ENCODE assay signal across 8 cellular contexts in the genomic region with DNA sequence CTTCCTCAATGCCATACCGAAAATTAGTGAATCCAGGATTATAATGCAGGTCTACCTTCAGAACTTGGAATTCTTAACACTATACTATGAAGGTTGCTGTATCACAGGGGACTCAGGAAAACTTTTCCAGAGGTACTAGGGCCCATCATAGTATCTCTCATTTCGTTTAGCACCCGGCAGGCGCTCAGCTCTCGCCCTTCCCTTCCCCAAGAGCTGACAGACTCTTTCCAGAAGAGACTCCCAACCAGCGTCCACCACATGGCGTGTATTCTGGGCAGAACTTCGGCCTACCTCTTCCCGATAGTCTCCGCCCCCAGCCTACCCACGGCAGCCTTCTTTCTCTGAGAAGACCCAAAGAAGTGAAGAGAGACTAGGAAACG. TPM values are rescaled to one million over a fixed set of nuclear protein-coding genes. Genes with fewer than 3 reads are reported as not detected.
DNase-seq lines count a peak whose midpoint lies in the region; ATAC-seq and TF ChIP-seq lines count a peak whose summit lies in the region.

No MANE protein-coding gene starts in this region.

- H3K36me3 Mint-ChIP-seq in activated CD4-positive, alpha-beta T cell treated with anti-CD3 and anti-CD28 coated beads for 36 hours (ENCODE audit: low read depth) = peaks cover 31% of the 10 kb centered on the region
- H3K36me3 Mint-ChIP-seq in effector memory CD8-positive, alpha-beta T cell (ENCODE audit: insufficient read depth) = peaks cover 27% of the 10 kb centered on the region
- peaks cover 0 to 5% of the 10 kb centered on the region in 2 donors for H3K36me3 Mint-ChIP-seq in naive B cell

- H3K27me3 Mint-ChIP-seq in activated CD4-positive, alpha-beta T cell treated with anti-CD3 and anti-CD28 coated beads for 36 hours = no peaks in the 10 kb centered on the region
- H3K27me3 Mint-ChIP-seq in effector memory CD8-positive, alpha-beta T cell = no peaks in the 10 kb centered on the region
- no peaks in the 10 kb centered on the region for H3K27me3 Mint-ChIP-seq in naive B cell

- CTCF ChIA-PET in activated CD4-positive, alpha-beta T cell treated with anti-CD3 and anti-CD28 coated beads for 36 hours (lab: Charles Lee) = interaction anchor here (0.7 to 0.8 kb wide), 2 partner anchors 214 to 1136 kb away, joined by 4 read pairs; no protein-coding TSS in a partner anchor

- peak; percentile 31 for ATAC-seq in activated CD4-positive, alpha-beta T cell treated with anti-CD3 and anti-CD28 coated beads for 36 hours
- ATAC-seq in effector memory CD8-positive, alpha-beta T cell (replicated peaks) = peak; percentile 9
- peak; percentile 7 to 11 for ATAC-seq in naive B cell (ENCODE audit: low read depth in 2 of 2)

- intact Hi-C loops in activated CD4-positive, alpha-beta T cell treated with anti-CD3 and anti-CD28 coated beads for 36 hours (cut with DNase I, micrococcal nuclease) = loop anchor here (1.0 to 10.0 kb wide), 10 partner anchors 10 to 1127 kb away; partner anchors contain the start of genes IARS1 (in 2 of the 2), FAM120A (in 1 of the 2), FAM120AOS (in 1 of the 2) and IPPK (in 1 of the 2)

- peak overlapping the region; percentile 97 for H3K27ac Mint-ChIP-seq in activated CD4-positive, alpha-beta T cell treated with anti-CD3 and anti-CD28 coated beads for 36 hours
- H3K27ac Mint-ChIP-seq in effector memory CD8-positive, alpha-beta T cell = peak overlapping the region; percentile 97 to 99
- peak overlapping the region; percentile 98 to 100 (median 99) for H3K27ac Mint-ChIP-seq in naive B cell

- peak; percentile 72 for DNase-seq in activated CD4-positive, alpha-beta T cell treated with anti-CD3 and anti-CD28 coated beads for 36 hours
- no peak for DNase-seq in activated CD4-positive, alpha-beta T cell treated with anti-CD3 and anti-CD28 coated beads for 4 hours
- DNase-seq in LNCaP clone FGC (ENCODE audit: low read depth) (no peak), naive B cell (no peak), amygdala (lab: John Stamatoyannopoulos, UW) (no peak), GM10266 (ENCODE audit: extremely low spot score) (no peak)
- no peak for DNase-seq in effector memory CD8-positive, alpha-beta T cell
- DNase-seq in NK-92 treated with Interleukin-12 subunit alpha and Interleukin-12 subunit beta, amount 100 ng/mL, for 24 hours (lab: John Stamatoyannopoulos, UW) = no peak

- peak overlapping the region; percentile 89 for H3K4me3 ChIP-seq in LNCaP clone FGC (ENCODE audit: low read depth, low read length)

- H3K4me3 Mint-ChIP-seq in activated CD4-positive, alpha-beta T cell treated with anti-CD3 and anti-CD28 coated beads for 36 hours = peak overlapping the region; percentile 89
- peak overlapping the region; percentile 93 to 97 for H3K4me3 Mint-ChIP-seq in effector memory CD8-positive, alpha-beta T cell
- H3K4me3 Mint-ChIP-seq in naive B cell = peak overlapping the region; percentile 94 to 100 (median 99)

- POLR2A ChIA-PET in activated CD4-positive, alpha-beta T cell treated with anti-CD3 and anti-CD28 coated beads for 36 hours (lab: Charles Lee) = interaction anchor here (0.6 to 2.2 kb wide), 5 partner anchors 18 to 345 kb away, joined by 3 to 8 read pairs (median 4); partner anchors contain the start of gene IPPK

- H3K9me3 Mint-ChIP-seq in activated CD4-positive, alpha-beta T cell treated with anti-CD3 and anti-CD28 coated beads for 36 hours (ENCODE audit: low read depth) = no peaks in the 10 kb centered on the region
- no peaks in the 10 kb centered on the region for H3K9me3 Mint-ChIP-seq in effector memory CD8-positive, alpha-beta T cell
- H3K9me3 Mint-ChIP-seq in naive B cell = no peaks in the 10 kb centered on the region

- peaks cover 37% of the 10 kb centered on the region for H3K4me1 Mint-ChIP-seq in activated CD4-positive, alpha-beta T cell treated with anti-CD3 and anti-CD28 coated beads for 36 hours
- H3K4me1 Mint-ChIP-seq in effector memory CD8-positive, alpha-beta T cell (ENCODE audit: low read depth in 2 of 2) = peaks cover 18 to 26% of the 10 kb centered on the region in 2 donors
- peaks cover 28 to 37% (median 31%) of the 10 kb centered on the region in 3 donors for H3K4me1 Mint-ChIP-seq in naive B cell

- TF ChIP-seq CTCF in LNCaP clone FGC (IDR thresholded peaks at IDR 0.05; ENCODE audit: control insufficient read depth, extremely low read depth, insufficient read depth) (no peak), GM10266 (IDR thresholded peaks at IDR 0.05; ENCODE audit: control insufficient read depth, insufficient read depth, low read depth, missing control alignments) (no peak)

RNA-seq across cellular contexts. Expression of gene NOL8, which starts 0.3 kb away (rescaled TPM):
- 10 to 100 TPM; 57.7 to 80.2 TPM for total RNA-seq in activated CD4-positive, alpha-beta T cell treated with anti-CD3 and anti-CD28 coated beads for 36 hours
- 10 to 100 TPM; 18.6 to 37.0 (median 26.9) TPM for polyA plus RNA-seq in naive B cell (ENCODE audit: low read depth in 6 of 6)

RNA-seq across cellular contexts. Expression of gene CENPP, which starts 0.9 kb away (rescaled TPM):
- total RNA-seq in activated CD4-positive, alpha-beta T cell treated with anti-CD3 and anti-CD28 coated beads for 36 hours = 10 to 100 TPM; 22.8 to 32.3 TPM
- 1 to 10 TPM; 2.9 to 5.3 (median 4.2) TPM for polyA plus RNA-seq in naive B cell (ENCODE audit: low read depth in 6 of 6)

RNA-seq across cellular contexts. Expression of gene IARS1, which starts 31.4 kb away (rescaled TPM):
- total RNA-seq in activated CD4-positive, alpha-beta T cell treated with anti-CD3 and anti-CD28 coated beads for 36 hours = 100 to 1,000 TPM; 261 to 286 TPM
- polyA plus RNA-seq in naive B cell (ENCODE audit: low read depth in 6 of 6) = 10 to 100 TPM; 30.1 to 54.0 (median 40.8) TPM
